Comparison of ENCODE assay signal across 10 cellular contexts in the genomic region with DNA sequence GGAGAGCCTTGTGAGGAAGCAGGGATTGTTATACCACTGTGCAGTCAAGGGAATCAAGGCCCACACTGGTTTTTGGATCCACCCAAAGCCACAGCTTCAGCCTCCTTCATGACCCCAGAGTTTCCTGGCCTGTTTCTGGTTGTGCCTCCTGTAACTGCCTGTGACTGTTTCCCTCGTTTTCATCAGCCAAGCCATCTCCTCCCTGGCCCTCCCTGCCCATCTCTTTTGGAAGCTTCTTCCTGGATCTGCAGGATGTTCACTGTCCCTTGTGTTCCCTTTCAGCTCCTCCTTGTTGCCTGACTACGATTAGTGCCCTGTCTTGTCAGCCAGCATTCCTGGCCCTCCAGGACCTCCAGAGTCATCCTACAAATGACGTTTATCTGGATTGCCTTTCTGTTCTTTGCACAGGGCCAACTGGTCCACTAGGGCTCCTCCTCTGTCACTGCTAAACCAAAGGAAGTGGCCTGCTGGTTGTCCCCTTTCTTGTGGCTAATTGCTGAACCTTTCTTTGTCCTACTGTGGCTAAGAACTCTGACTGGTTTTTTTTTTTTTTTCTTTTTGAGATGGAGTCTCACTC. TPM values are rescaled to one million over a fixed set of nuclear protein-coding genes. Genes with fewer than 3 reads are reported as not detected.
DNase-seq lines count a peak whose midpoint lies in the region; ATAC-seq and TF ChIP-seq lines count a peak whose summit lies in the region.
"Had no signal": no experiment of that assay in that cellular context is flagged by ENCODE, and none has a peak within 500 bp of the region (broad histone marks: within the 10 kb centered on the region; RNA-seq: fewer than 3 reads in every experiment).

No MANE protein-coding gene starts in this region.

- peak overlapping the region; percentile 83 for H3K27ac Mint-ChIP-seq in activated CD8-positive, alpha-beta memory T cell treated with anti-CD3 and anti-CD28 coated beads, Interleukin-2, amount 10 ng/mL, durations not matched to agents 7 days and 5 days
- H3K27ac Mint-ChIP-seq in brain, result peak overlapping the region in 3 of 5 experiments; percentile 33 to 63 (median 60)
- H3K27ac Mint-ChIP-seq in memory B cell, result peak overlapping the region; percentile 35

- H3K4me1 ChIP-seq in thoracic aorta (ENCODE audit: control insufficient read depth in 1 of 2, low read depth in 2 of 2), result peaks cover 21 to 53% of the 10 kb centered on the region in 2 donors
- H3K4me1 ChIP-seq in colonic mucosa, result no peaks in the 10 kb centered on the region

- H3K9me3 ChIP-seq in thoracic aorta (no peaks in the 10 kb centered on the region), colonic mucosa (no peaks in the 10 kb centered on the region)

- intact Hi-C loops in colonic mucosa (cut with DNase I), result no loop called here

- peak; percentile 69 for ATAC-seq in activated CD8-positive, alpha-beta memory T cell treated with anti-CD3 and anti-CD28 coated beads, Interleukin-2, amount 10 ng/mL, durations not matched to agents 7 days and 5 days
- ATAC-seq in memory B cell (ENCODE audit: low read depth), result no peak
- ATAC-seq in thoracic aorta (ENCODE audit: insufficient number of reproducible peaks, low FRiP score, low read depth), result no peak
- no peak for ATAC-seq in HG02610 (IDR thresholded peaks at IDR 0.05; ENCODE audit: unreplicated experiment)

- peak overlapping the region; percentile 12 for H3K4me3 Mint-ChIP-seq in activated CD8-positive, alpha-beta memory T cell treated with anti-CD3 and anti-CD28 coated beads, Interleukin-2, amount 10 ng/mL, durations not matched to agents 7 days and 5 days
- H3K4me3 Mint-ChIP-seq in brain, result no peak overlapping the region
- H3K4me3 Mint-ChIP-seq in memory B cell, result no peak overlapping the region

- H3K4me3 ChIP-seq in thoracic aorta (no peak overlapping the region), colonic mucosa (no peak overlapping the region)

- H3K36me3 ChIP-seq in thoracic aorta (peaks cover 47% of the 10 kb centered on the region), colonic mucosa (peaks cover 4% of the 10 kb centered on the region)

- H3K27ac ChIP-seq in thoracic aorta (peak overlapping the region; percentile 39 to 60), colonic mucosa (no peak overlapping the region)

- no peaks in the 10 kb centered on the region for H3K9me3 Mint-ChIP-seq in activated CD8-positive, alpha-beta memory T cell treated with anti-CD3 and anti-CD28 coated beads, Interleukin-2, amount 10 ng/mL, durations not matched to agents 7 days and 5 days (ENCODE audit: low read depth)
- H3K9me3 Mint-ChIP-seq in brain (peaks cover 0 to 4% (median 0%) of the 10 kb centered on the region in 5 experiments), memory B cell (no peaks in the 10 kb centered on the region)

- CTCF ChIA-PET in activated CD8-positive, alpha-beta memory T cell treated with anti-CD3 and anti-CD28 coated beads, Interleukin-2, amount 10 ng/mL, durations not matched to agents 7 days and 5 days (lab: Charles Lee), result interaction anchor here (0.7 to 3.1 kb wide), 4 partner anchors 8 to 455 kb away, joined by 4 to 13 read pairs (median 7); a partner anchor contains a TSS

- no peak overlapping the region for H3K9ac ChIP-seq in colonic mucosa (ENCODE audit: low read depth in 2 of 2, low read length in 2 of 2)

- peaks cover 83% of the 10 kb centered on the region for H3K36me3 Mint-ChIP-seq in activated CD8-positive, alpha-beta memory T cell treated with anti-CD3 and anti-CD28 coated beads, Interleukin-2, amount 10 ng/mL, durations not matched to agents 7 days and 5 days
- H3K36me3 Mint-ChIP-seq in brain, result peaks cover 89% of the 10 kb centered on the region
- peaks cover 59% of the 10 kb centered on the region for H3K36me3 Mint-ChIP-seq in memory B cell

- H3K27me3 ChIP-seq in thoracic aorta (replicated peaks; ENCODE audit: insufficient read depth) (no peaks in the 10 kb centered on the region), colonic mucosa (no peaks in the 10 kb centered on the region)

- no peaks in the 10 kb centered on the region for H3K27me3 Mint-ChIP-seq in activated CD8-positive, alpha-beta memory T cell treated with anti-CD3 and anti-CD28 coated beads, Interleukin-2, amount 10 ng/mL, durations not matched to agents 7 days and 5 days
- H3K27me3 Mint-ChIP-seq in brain, result peaks cover 4% of the 10 kb centered on the region
- no peaks in the 10 kb centered on the region for H3K27me3 Mint-ChIP-seq in memory B cell

- DNase-seq in activated CD8-positive, alpha-beta memory T cell treated with anti-CD3 and anti-CD28 coated beads, Interleukin-2, amount 10 ng/mL, durations not matched to agents 7 days and 5 days, result peak; percentile 76
- DNase-seq in activated CD8-positive, alpha-beta memory T cell treated with anti-CD3 and anti-CD28 coated beads for 24 hours, result no peak
- DNase-seq in memory B cell (ENCODE audit: low spot score in 2 of 2) (no peak), thoracic aorta (ENCODE audit: low spot score) (no peak), colonic mucosa (no peak), mucosa of gallbladder (ENCODE audit: low spot score) (no peak)
- DNase-seq: activated CD8-positive, alpha-beta memory T cell treated with anti-CD3 and anti-CD28 coated beads, Interleukin-2, amount 50 U/mL, for 48 hours; NCI-H226 had no signal

- TF ChIP-seq CTCF in brain (conservative IDR thresholded peaks at IDR 0.05), result no peak
- no peak for TF ChIP-seq CTCF in thoracic aorta (IDR thresholded peaks at IDR 0.05)
- TF ChIP-seq CTCF in colonic mucosa (IDR thresholded peaks at IDR 0.05), result no peak

- peaks cover 45% of the 10 kb centered on the region for H3K4me1 Mint-ChIP-seq in activated CD8-positive, alpha-beta memory T cell treated with anti-CD3 and anti-CD28 coated beads, Interleukin-2, amount 10 ng/mL, durations not matched to agents 7 days and 5 days
- H3K4me1 Mint-ChIP-seq in brain (no peaks in the 10 kb centered on the region), memory B cell (peaks cover 16% of the 10 kb centered on the region)

RNA-seq across cellular contexts. Expression of a gene that starts 17.9 kb away (rescaled TPM):
- 10 to 100 TPM; 63.2 to 65.9 TPM for total RNA-seq in activated CD8-positive, alpha-beta memory T cell treated with anti-CD3 and anti-CD28 coated beads, Interleukin-2, amount 10 ng/mL, durations not matched to agents 7 days and 5 days
- polyA plus RNA-seq in brain (ENCODE audit: insufficient read depth, low read depth, low replicate concordance), result 5.5 TPM
- total RNA-seq in thoracic aorta (100 to 1,000 TPM in 1 of 2 donors, 10 to 100 TPM in 1; 65.4 to 124 TPM), colonic mucosa (10 to 100 TPM; 70.9 to 84.5 TPM), mucosa of gallbladder (67.8 TPM)

RNA-seq across cellular contexts. Expression of a gene that starts 37.0 kb away (rescaled TPM):
- total RNA-seq in activated CD8-positive, alpha-beta memory T cell treated with anti-CD3 and anti-CD28 coated beads, Interleukin-2, amount 10 ng/mL, durations not matched to agents 7 days and 5 days, result 1 to 10 TPM; 2.0 to 3.6 TPM
- polyA plus RNA-seq in brain (ENCODE audit: insufficient read depth, low read depth, low replicate concordance), result 2.6 TPM
- total RNA-seq in thoracic aorta, result 1 to 10 TPM; 8.4 to 9.9 TPM
- 1 to 10 TPM; 1.5 to 1.6 TPM for total RNA-seq in colonic mucosa
- total RNA-seq in mucosa of gallbladder, result 3.4 TPM
